ENCODE assay signal across 8 cellular contexts in genomic region chr6:85483041-85483700, GRCh38.
DNase-seq lines count a peak whose midpoint lies in the region; FAIRE-seq and TF ChIP-seq lines count a peak whose summit lies in the region.

No MANE protein-coding gene starts in this region.

- DNase-seq in NCI-H1436 (lab: John Stamatoyannopoulos, UW) (peak; percentile 28), NCI-H1436 treated with DMSO at 0.1 percent for 48 hours (lab: John Stamatoyannopoulos, UW) (no peak), H54 (ENCODE audit: insufficient read length, low spot score) (peak; percentile 28), LoVo (ENCODE audit: low spot score) (peak; percentile 67), T-helper 9 cell (peak; percentile 68), amygdala (lab: John Stamatoyannopoulos, UW) (peak in 50 of 56 donors; percentile 3 to 81 (median 26)), hypothalamus (lab: John Stamatoyannopoulos, UW) (peak in 43 of 51 donors; percentile 5 to 81 (median 48))
- peak; percentile 78 for DNase-seq in stimulated activated CD4-positive, alpha-beta T cell treated with anti-CD3 and anti-CD28 coated beads, Interleukin-12 subunit alpha, Interleukin-12 subunit beta, amount 100 ng/mL, for 4 hours

- peak; percentile 84 for FAIRE-seq in H54 (lab: Jason Lieb, UNC)

- TF ChIP-seq POLR2A in H54 (IDR thresholded peaks at IDR 0.05; ENCODE audit: low read depth, low read length), result no peak
